ENCODE assay signal across 34 cellular contexts in genomic region chr17:51559778-51560177, GRCh38.
"Had no signal": no experiment of that assay in that cellular context is flagged by ENCODE, and none has a peak within 500 bp of the region (broad histone marks: within the 10 kb centered on the region; RNA-seq: fewer than 3 reads in every experiment).

No MANE protein-coding gene starts in this region.

- H3K27ac ChIP-seq: adrenal gland, ascending aorta, body of pancreas, brain microvascular endothelial cell, breast epithelium, cardiac muscle cell had no signal

- H3K9me3 ChIP-seq: adrenal gland, ascending aorta, body of pancreas, breast epithelium had no signal

- DNase-seq: activated effector memory CD4-positive, alpha-beta T cell treated with anti-CD3 and anti-CD28 coated beads, Interleukin-2, amount 50 U/mL, for 16 hours; activated effector memory CD4-positive, alpha-beta T cell treated with Interleukin-2 at 50 U/mL for 16 hours; activated gamma-delta T cell; activated gamma-delta T cell treated with Interleukin-2 at 50 U/mL for 16 hours; activated naive CD4-positive, alpha-beta T cell; activated naive CD4-positive, alpha-beta T cell treated with anti-CD3 and anti-CD28 coated beads for 36 hours; activated naive CD4-positive, alpha-beta T cell treated with anti-CD3 and anti-CD28 coated beads, Interleukin-2, amount 10 ng/mL, durations not matched to agents 7 days and 5 days; activated naive CD4-positive, alpha-beta T cell treated with anti-CD3 and anti-CD28 coated beads, Interleukin-2, amount 50 U/mL, for 16 hours; activated naive CD4-positive, alpha-beta T cell treated with Interleukin-2 at 50 U/mL for 16 hours; activated naive CD8-positive, alpha-beta T cell treated with anti-CD3 and anti-CD28 coated beads for 36 hours; activated naive CD8-positive, alpha-beta T cell treated with anti-CD3 and anti-CD28 coated beads, Interleukin-2, amount 10 ng/mL, durations not matched to agents 7 days and 5 days; activated naive CD8-positive, alpha-beta T cell treated with anti-CD3 and anti-CD28 coated beads, Interleukin-2, amount 50 U/mL, for 24 hours; activated T-cell treated with anti-CD3 and anti-CD28 coated beads, Interleukin-2, amount 50 U/mL, for 1 hour; activated T-cell treated with anti-CD3 and anti-CD28 coated beads, Interleukin-2, amount 50 U/mL, for 24 hours; activated T-cell treated with anti-CD3 and anti-CD28 coated beads, Interleukin-2, amount 50 U/mL, for 4 hours; activated T-cell treated with anti-CD3 and anti-CD28 coated beads, Interleukin-2, amount 50 U/mL, for 48 hours; activated T-cell treated with anti-CD3 and anti-CD28 coated beads, Interleukin-2, amount 50 U/mL, for 72 hours; adrenal gland; amniotic stem cell; amygdala; anterior cingulate cortex; aorta; body of pancreas; brain microvascular endothelial cell; caudate nucleus; central memory CD4-positive, alpha-beta T cell; cerebellar nuclear complex had no signal

- H3K36me3 ChIP-seq: adrenal gland, ascending aorta, brain microvascular endothelial cell, breast epithelium, cardiac muscle cell had no signal

- ATAC-seq: activated naive CD4-positive, alpha-beta T cell treated with anti-CD3 and anti-CD28 coated beads, Interleukin-2, amount 50 U/mL, for 72 hours; activated naive CD8-positive, alpha-beta T cell treated with anti-CD3 and anti-CD28 coated beads, Interleukin-2, amount 50 U/mL, for 24 hours; activated T-cell treated with anti-CD3 and anti-CD28 coated beads, Interleukin-2, amount 50 U/mL, for 4 hours; activated T-cell treated with anti-CD3 and anti-CD28 coated beads, Interleukin-2, amount 50 U/mL, for 72 hours; activated T-helper 17 cell treated with anti-CD3 and anti-CD28 coated beads, Interleukin-2, amount 50 U/mL, for 72 hours; body of pancreas had no signal

- FAIRE-seq: astrocyte, bronchial epithelial cell had no signal

- H3K4me1 ChIP-seq: adrenal gland, ascending aorta, body of pancreas, breast epithelium had no signal

- H3K27me3 ChIP-seq: ascending aorta, body of pancreas, brain microvascular endothelial cell, breast epithelium, cardiac muscle cell had no signal

- H3K4me3 ChIP-seq: adrenal gland, ascending aorta, body of pancreas, breast epithelium, cardiac muscle cell had no signal
